ENCODE assay signal across 9 cellular contexts in genomic region chr7:130352335-130353074, GRCh38. TPM values are rescaled to one million over a fixed set of nuclear protein-coding genes. Genes with fewer than 3 reads are reported as not detected.
DNase-seq lines count a peak whose midpoint lies in the region; TF ChIP-seq lines count a peak whose summit lies in the region.
"Had no signal": no experiment of that assay in that cellular context is flagged by ENCODE, and none has a peak within 500 bp of the region (broad histone marks: within the 10 kb centered on the region; RNA-seq: fewer than 3 reads in every experiment).

No MANE protein-coding gene starts in this region.

- intact Hi-C loops in dorsolateral prefrontal cortex (cut with DNase I) = no loop called here

- DNase-seq in COLO668 (lab: John Stamatoyannopoulos, UW; ENCODE audit: unreplicated experiment) = peak; percentile 27
- DNase-seq in NCI-H2107 treated with DMSO at 0.1 percent for 48 hours (lab: John Stamatoyannopoulos, UW; ENCODE audit: unreplicated experiment) = peak; percentile 91
- DNase-seq in dorsolateral prefrontal cortex = peak in 3 of 10 donors; percentile 20 to 61 (median 42)
- DNase-seq in neural progenitor cell (ENCODE audit: low spot score) = peak; percentile 45
- DNase-seq in 8988T = no peak
- DNase-seq in activated CD8-positive, alpha-beta memory T cell treated with anti-CD3 and anti-CD28 coated beads, Interleukin-2, amount 50 U/mL, for 48 hours = no peak
- no peak for DNase-seq in cerebellar cortex (ENCODE audit: low spot score)
- no peak for DNase-seq in HEK293T (ENCODE audit: extremely low spot score)
- DNase-seq: activated CD4-positive, CD25-positive, alpha-beta regulatory T cell treated with anti-CD3 and anti-CD28 coated beads, Interleukin-2, amount 50 U/mL, for 72 hours had no signal

- peak overlapping the region in 50 of 59 donors; percentile 5 to 58 (median 38) for H3K4me3 ChIP-seq in dorsolateral prefrontal cortex
- H3K4me3 ChIP-seq in neural progenitor cell = no peak overlapping the region

- CTCF ChIA-PET in HEK293T (lab: Yijun Ruan, JAX) = interaction anchor here (0.7 kb wide), 1 partner anchor 403 kb away, joined by 3 read pairs; no protein-coding TSS in a partner anchor

- TF ChIP-seq CTCF in dorsolateral prefrontal cortex (IDR thresholded peaks at IDR 0.05 in 54 of 56, conservative IDR thresholded peaks at IDR 0.05 in 2 of 56; ENCODE audit: low read depth in 1 of 56, partially characterized antibody in 56 of 56) = peak in 1 of 56 donors; percentile 8
- TF ChIP-seq CTCF in neural progenitor cell (IDR thresholded peaks at IDR 0.05) = no peak

- H3K27ac ChIP-seq in dorsolateral prefrontal cortex (peak overlapping the region in 27 of 59 donors; percentile 2 to 74 (median 41)), neural progenitor cell (no peak overlapping the region)

- H3K36me3 ChIP-seq in neural progenitor cell = no peaks in the 10 kb centered on the region

- POLR2A ChIA-PET in HEK293T (lab: Yijun Ruan, JAX) = no interaction called here

- H4K20me1 ChIP-seq in neural progenitor cell (ENCODE audit: low read depth) = no peaks in the 10 kb centered on the region

- peak overlapping the region; percentile 100 for H3K27ac Mint-ChIP-seq in neural progenitor cell

- H3K9ac ChIP-seq in neural progenitor cell = no peak overlapping the region

- H3K9me3 Mint-ChIP-seq in neural progenitor cell = peaks cover 2% of the 10 kb centered on the region

- peaks cover 43% of the 10 kb centered on the region for H3K4me1 ChIP-seq in neural progenitor cell

- H3K4me1 Mint-ChIP-seq in neural progenitor cell = peaks cover 85% of the 10 kb centered on the region

- peak overlapping the region; percentile 6 for H2AFZ ChIP-seq in neural progenitor cell (replicated peaks)

- H3K4me3 Mint-ChIP-seq in neural progenitor cell = peak overlapping the region; percentile 80

- no peaks in the 10 kb centered on the region for H3K27me3 ChIP-seq in dorsolateral prefrontal cortex
- no peaks in the 10 kb centered on the region for H3K27me3 ChIP-seq in neural progenitor cell

- no peak overlapping the region for H3K4me2 ChIP-seq in neural progenitor cell

- H3F3A ChIP-seq in neural progenitor cell (ENCODE audit: low read depth) = peaks cover 32% of the 10 kb centered on the region

- peaks cover 1% of the 10 kb centered on the region for H3K36me3 Mint-ChIP-seq in neural progenitor cell

- H3K79me2 ChIP-seq in neural progenitor cell (ENCODE audit: low read depth) = no peaks in the 10 kb centered on the region

- H3K9me3 ChIP-seq in neural progenitor cell (ENCODE audit: low read depth) = no peaks in the 10 kb centered on the region

- peaks cover 6% of the 10 kb centered on the region for H3K27me3 Mint-ChIP-seq in neural progenitor cell (ENCODE audit: insufficient read depth, low read depth)

TF ChIP-seq in HEK293T, 16 proteins besides CTCF, POLR2A, EP300 and RAD21:
- no peak for TF ChIP-seq L3MBTL2 (conservative IDR thresholded peaks at IDR 0.05)
- no peak for TF ChIP-seq TARDBP (IDR thresholded peaks at IDR 0.05)
- no peak for TF ChIP-seq ELF4 (IDR thresholded peaks at IDR 0.05)
- no peak for TF ChIP-seq ARNT (IDR thresholded peaks at IDR 0.05)
- no peak for TF ChIP-seq FOXA1 (IDR thresholded peaks at IDR 0.05)
- no peak for TF ChIP-seq FOXK2 (IDR thresholded peaks at IDR 0.05)
- TF ChIP-seq LEF1 (IDR thresholded peaks at IDR 0.05; ENCODE audit: borderline replicate concordance) = no peak
- TF ChIP-seq NFRKB (IDR thresholded peaks at IDR 0.05) = no peak
- no peak for TF ChIP-seq HDGF (IDR thresholded peaks at IDR 0.05; ENCODE audit: borderline replicate concordance)
- TF ChIP-seq PKNOX1 (IDR thresholded peaks at IDR 0.05) = no peak
- no peak for TF ChIP-seq ZNF384 (IDR thresholded peaks at IDR 0.05)

RNA-seq across cellular contexts. Expression of gene CPA5, which starts 7.9 kb away (rescaled TPM):
- 1 to 10 TPM in 16 of 120 experiments, under 1 TPM in 20, not detected in 84; 0.19 to 2.7 (median 0.81) TPM for total RNA-seq in dorsolateral prefrontal cortex
- 0.50 TPM in 1 of 2 replicates, not detected in the other for total RNA-seq in neural progenitor cell (ENCODE audit: low replicate concordance)

RNA-seq across cellular contexts. Expression of gene CPA1, which starts 27.8 kb away (rescaled TPM):
- total RNA-seq in dorsolateral prefrontal cortex = under 1 TPM in 4 of 120 experiments, not detected in 116; 0.45 to 0.63 (median 0.56) TPM
- not detected in 2 replicates for total RNA-seq in neural progenitor cell (ENCODE audit: low replicate concordance)

RNA-seq across cellular contexts. Expression of gene CPA4, which starts 59.5 kb away (rescaled TPM):
- 1 to 10 TPM in 57 of 120 experiments, under 1 TPM in 59, not detected in 4; 0.26 to 3.2 (median 0.99) TPM for total RNA-seq in dorsolateral prefrontal cortex
- not detected in 2 replicates for total RNA-seq in neural progenitor cell (ENCODE audit: low replicate concordance)

Comparison
In these comparisons a context has a peak if more than half of its experiments do, and no peak if none do; other contexts are left out.
1. DNase-seq: peak in COLO668 (single experiment), NCI-H2107 treated with DMSO at 0.1 percent for 48 hours (single experiment) and neural progenitor cell (single experiment); none in 8988T (single experiment), activated CD8-positive, alpha-beta memory T cell treated with anti-CD3 and anti-CD28 coated beads, Interleukin-2, amount 50 U/mL, for 48 hours (single experiment), cerebellar cortex (single experiment) and HEK293T (single experiment).